ENCODE assay signal across 19 cellular contexts in genomic region chr7:13106513-13106912, GRCh38.
"Had no signal": no experiment of that assay in that cellular context is flagged by ENCODE, and none has a peak within 500 bp of the region (broad histone marks: within the 10 kb centered on the region; RNA-seq: fewer than 3 reads in every experiment).

No MANE protein-coding gene starts in this region.

- H3K27ac ChIP-seq: esophagus squamous epithelium, heart right ventricle, ovary, right atrium auricular region, spleen, upper lobe of left lung, uterus had no signal

- H3K4me3 Mint-ChIP-seq: natural killer cell, neural crest cell had no signal

- H3K4me1 ChIP-seq: heart right ventricle, right atrium auricular region, upper lobe of left lung, uterus had no signal

- H3K4me1 Mint-ChIP-seq: natural killer cell, neural crest cell had no signal

- H3K4me3 ChIP-seq: esophagus squamous epithelium, heart right ventricle, mucosa of descending colon, ovary, right atrium auricular region, spleen, upper lobe of left lung, uterus had no signal

- ATAC-seq: heart right ventricle, natural killer cell had no signal

- DNase-seq: cerebellar nuclear complex; dermis blood vessel endothelial cell; esophagus squamous epithelium; heart right ventricle; hypothalamus; kidney glomerular epithelial cell; mucosa of descending colon; natural killer cell; nucleus accumbens; ovary; spleen; stimulated activated CD4-positive, alpha-beta T cell treated with anti-CD3 and anti-CD28 coated beads, Interleukin-15, amount 100 ng/mL, for 24 hours; stimulated activated CD4-positive, alpha-beta T cell treated with anti-CD3 and anti-CD28 coated beads, Interleukin-1b, Interleukin-23, amount 100 ng/mL, for 48 hours; stimulated activated CD4-positive, alpha-beta T cell treated with anti-CD3 and anti-CD28 coated beads, Interleukin-4, amount 100 ng/mL, for 4 hours; stimulated activated naive CD4-positive, alpha-beta T cell; upper lobe of left lung; uterus had no signal

- H3K36me3 Mint-ChIP-seq: natural killer cell had no signal

- H3K36me3 ChIP-seq: esophagus squamous epithelium, heart right ventricle, ovary, right atrium auricular region, spleen, upper lobe of left lung, uterus had no signal

- H3K27me3 ChIP-seq: esophagus squamous epithelium, heart right ventricle, ovary, right atrium auricular region, spleen, upper lobe of left lung, uterus had no signal

- H3K27ac Mint-ChIP-seq: natural killer cell had no signal

- H3K9me3 ChIP-seq: esophagus squamous epithelium, mucosa of descending colon, ovary, upper lobe of left lung, uterus had no signal
